In genomic region chr7:137404918-137405317, GRCh38 we compare ENCODE assay signal across 23 cellular contexts.
"Had no signal": no experiment of that assay in that cellular context is flagged by ENCODE, and none has a peak within 500 bp of the region (broad histone marks: within the 10 kb centered on the region; RNA-seq: fewer than 3 reads in every experiment).

No MANE protein-coding gene starts in this region.

- H3K27ac Mint-ChIP-seq: naive B cell; nephron; stimulated activated memory B cell treated with anti-CD40 and anti-IgM and Interleukin-4, amounts not matched to agents 10 μg/mL and 1 μg/mL and 100 μg/mL, for 72 hours; stimulated activated naive CD8-positive, alpha-beta T cell treated with anti-CD3 and anti-CD28 coated beads, Interleukin-15, Interleukin-2, amounts not matched to agents 100 ng/mL and 50 ng/mL, for 24 hours had no signal

- H3K27me3 ChIP-seq: esophagus squamous epithelium, foreskin keratinocyte, right lobe of liver, spleen, tibial artery, upper lobe of left lung, uterus had no signal

- H3K4me1 ChIP-seq: esophagus squamous epithelium, foreskin keratinocyte, parathyroid adenoma, prostate gland, right lobe of liver, spleen, tibial artery, uterus had no signal

- H2AFZ ChIP-seq: parathyroid adenoma had no signal

- H3K9me3 Mint-ChIP-seq: nephron; stimulated activated memory B cell treated with anti-CD40 and anti-IgM and Interleukin-4, amounts not matched to agents 10 μg/mL and 1 μg/mL and 100 μg/mL, for 72 hours; stimulated activated naive CD8-positive, alpha-beta T cell treated with anti-CD3 and anti-CD28 coated beads, Interleukin-15, Interleukin-2, amounts not matched to agents 100 ng/mL and 50 ng/mL, for 24 hours had no signal

- FAIRE-seq: endometrium had no signal

- H3K36me3 ChIP-seq: esophagus squamous epithelium, prostate gland, right lobe of liver, spleen, tibial artery, upper lobe of left lung, uterus had no signal

- H3K79me2 ChIP-seq: parathyroid adenoma had no signal

- H3K9ac ChIP-seq: parathyroid adenoma had no signal

- H3K4me3 Mint-ChIP-seq: naive B cell; nephron; stimulated activated memory B cell treated with anti-CD40 and anti-IgM and Interleukin-4, amounts not matched to agents 10 μg/mL and 1 μg/mL and 100 μg/mL, for 72 hours; stimulated activated naive CD8-positive, alpha-beta T cell treated with anti-CD3 and anti-CD28 coated beads, Interleukin-15, Interleukin-2, amounts not matched to agents 100 ng/mL and 50 ng/mL, for 24 hours had no signal

- H3K27ac ChIP-seq: epithelial cell of prostate, esophagus squamous epithelium, foreskin keratinocyte, parathyroid adenoma, prostate gland, right lobe of liver, spleen, tibial artery, upper lobe of left lung, uterus had no signal

- H3K36me3 Mint-ChIP-seq: naive B cell; stimulated activated memory B cell treated with anti-CD40 and anti-IgM and Interleukin-4, amounts not matched to agents 10 μg/mL and 1 μg/mL and 100 μg/mL, for 72 hours had no signal

- H3K4me3 ChIP-seq: esophagus squamous epithelium, lung, prostate gland, right lobe of liver, spleen, tibial artery, upper lobe of left lung, uterus had no signal

- H3K4me1 Mint-ChIP-seq: naive B cell; nephron; stimulated activated memory B cell treated with anti-CD40 and anti-IgM and Interleukin-4, amounts not matched to agents 10 μg/mL and 1 μg/mL and 100 μg/mL, for 72 hours had no signal

- H3K9me3 ChIP-seq: esophagus squamous epithelium, prostate gland, right lobe of liver, spleen, tibial artery, upper lobe of left lung, uterus had no signal

- DNase-seq: effector memory CD4-positive, alpha-beta T cell; esophagus squamous epithelium; left colon; left ventricle myocardium superior; mesendoderm; naive B cell; right lobe of liver; spleen; stimulated activated CD4-positive, alpha-beta T cell treated with anti-CD3 and anti-CD28 coated beads, Interleukin-15, amount 100 ng/mL, for 24 hours; stimulated activated CD4-positive, alpha-beta T cell treated with anti-CD3 and anti-CD28 coated beads, Interleukin-1b, Interleukin-23, amount 100 ng/mL, for 48 hours; stimulated activated CD4-positive, alpha-beta T cell treated with anti-CD3 and anti-CD28 coated beads, Interleukin-4, amount 100 ng/mL, for 24 hours; tibial artery; upper lobe of left lung; uterus had no signal

- H3K27me3 Mint-ChIP-seq: naive B cell; stimulated activated memory B cell treated with anti-CD40 and anti-IgM and Interleukin-4, amounts not matched to agents 10 μg/mL and 1 μg/mL and 100 μg/mL, for 72 hours; stimulated activated naive CD8-positive, alpha-beta T cell treated with anti-CD3 and anti-CD28 coated beads, Interleukin-15, Interleukin-2, amounts not matched to agents 100 ng/mL and 50 ng/mL, for 24 hours had no signal

- ATAC-seq: foreskin keratinocyte; left colon; left ventricle myocardium superior; right lobe of liver; stimulated activated memory B cell treated with anti-CD40 and anti-IgM and Interleukin-4, amounts not matched to agents 10 μg/mL and 1 μg/mL and 100 μg/mL, for 72 hours had no signal
